ENCODE assay signal across 2 cellular contexts in genomic region chr17:49984283-49984682, GRCh38.
TF ChIP-seq lines count a peak whose summit lies in the region.

No MANE protein-coding gene starts in this region.

TF ChIP-seq in HEK293, 187 proteins besides CTCF, POLR2A, EP300 and RAD21:
- TF ChIP-seq ZBTB44 (tag by site-specific recombination; IDR thresholded peaks at IDR 0.05) (no peak), ZFHX2 (tag by site-specific recombination; conservative IDR thresholded peaks at IDR 0.05) (0 out of 2 replicates have a peak, but pooled peaks have one; percentile 24), ZBTB1 (tag by site-specific recombination; IDR thresholded peaks at IDR 0.05) (no peak), KLF16 (tag by site-specific recombination; IDR thresholded peaks at IDR 0.05) (no peak), ZSCAN18 (tag by site-specific recombination; IDR thresholded peaks at IDR 0.05) (no peak), ZNF529 (tag by site-specific recombination; IDR thresholded peaks at IDR 0.05; ENCODE audit: insufficient replicate concordance) (no peak), ZNF394 (tag by site-specific recombination; IDR thresholded peaks at IDR 0.05; ENCODE audit: borderline replicate concordance) (peak; percentile 76; the same call in 1 of the 2 replicates), SP2 (tag by site-specific recombination; IDR thresholded peaks at IDR 0.05) (no peak)

TF ChIP-seq in H1, 55 proteins besides CTCF, POLR2A, EP300 and RAD21:
- TF ChIP-seq MAFK (IDR thresholded peaks at IDR 0.05; ENCODE audit: low read depth, low read length), result peak; percentile 91; the same call in 1 of the 2 replicates
- no peak for TF ChIP-seq E2F6 (IDR thresholded peaks at IDR 0.05)
- TF ChIP-seq BACH1 (IDR thresholded peaks at IDR 0.05; ENCODE audit: low read length), result 0 out of 2 replicates have a peak, but pooled peaks have one; percentile 22
